ENCODE assay signal across 9 cellular contexts in the genomic region with DNA sequence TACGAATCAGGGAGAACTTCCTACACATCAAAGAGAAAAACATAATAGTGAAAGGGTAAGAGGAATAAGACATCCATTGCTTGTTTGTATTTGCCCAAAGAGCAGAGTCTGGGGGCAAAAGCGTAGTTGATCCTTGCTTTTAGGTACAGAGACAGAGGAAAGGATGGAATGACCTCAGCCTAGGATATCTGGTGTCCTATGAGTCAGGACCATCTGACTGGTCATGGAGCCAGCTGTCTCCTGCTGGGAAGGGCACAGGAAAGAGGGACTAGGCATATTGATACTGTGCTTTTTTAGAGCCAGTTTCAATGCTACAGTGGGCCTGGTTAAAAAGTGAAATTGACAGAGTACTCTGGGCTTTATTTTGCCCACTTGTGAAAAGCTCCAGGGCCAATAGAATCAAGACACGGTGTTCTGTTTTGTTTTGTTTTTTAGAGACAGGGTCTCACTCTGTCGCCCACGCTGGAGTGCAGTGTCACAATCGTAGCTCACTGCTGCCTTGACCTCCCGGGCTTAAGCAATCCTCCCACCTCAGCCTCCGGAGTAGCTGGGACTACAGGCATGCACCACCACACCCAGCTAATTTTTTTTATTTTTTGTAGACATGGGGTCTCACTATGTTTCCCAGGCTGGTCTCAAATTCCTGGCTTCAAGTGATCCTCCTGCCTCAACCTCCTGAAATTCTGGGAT. TPM values are rescaled to one million over a fixed set of nuclear protein-coding genes. Genes with fewer than 3 reads are reported as not detected.
DNase-seq lines count a peak whose midpoint lies in the region; TF ChIP-seq lines count a peak whose summit lies in the region.
"Had no signal": no experiment of that assay in that cellular context is flagged by ENCODE, and none has a peak within 500 bp of the region (broad histone marks: within the 10 kb centered on the region; RNA-seq: fewer than 3 reads in every experiment).

No MANE protein-coding gene starts in this region.

- H3K27me3 ChIP-seq in muscle layer of duodenum (ENCODE audit: low read depth, low read length) (no peaks in the 10 kb centered on the region), HAP-1 (ENCODE audit: low read depth) (no peaks in the 10 kb centered on the region)

- in situ Hi-C loops in HAP-1 (cut with MboI; ENCODE audit: low sequenced_read_pairs): loop anchor here (25.0 kb wide), 1 partner anchor 241 kb away; a partner anchor contains a TSS

- TF ChIP-seq CTCF in AG04449 (IDR thresholded peaks at IDR 0.05; ENCODE audit: insufficient read depth, low read length, missing control alignments) (no peak), HFFc6 (IDR thresholded peaks at IDR 0.05) (no peak), choroid plexus epithelial cell (conservative IDR thresholded peaks at IDR 0.05; ENCODE audit: low read depth, low read length) (no peak)

- H3K9me3 ChIP-seq in muscle layer of duodenum (ENCODE audit: control insufficient read depth in 1 of 2, low read length in 2 of 2) (no peaks in the 10 kb centered on the region), HAP-1 (no peaks in the 10 kb centered on the region)

- no peaks in the 10 kb centered on the region; the same call in 1 of the 2 replicates for H3K27me3 Mint-ChIP-seq in HFFc6 (ENCODE audit: insufficient read depth)

- CTCF ChIA-PET in AG04449 (lab: Yijun Ruan, JAX): interaction anchor here (1.0 to 4.1 kb wide), 5 partner anchors 9 to 34 kb away, joined by 3 to 26 read pairs (median 12); no protein-coding TSS in a partner anchor

- DNase-seq in AG04449 (ENCODE audit: low read depth, low spot score): no peak
- peak; percentile 53 for DNase-seq in HFFc6
- DNase-seq in choroid plexus epithelial cell (ENCODE audit: low read depth): peak; percentile 50
- DNase-seq in H4 (ENCODE audit: low spot score): no peak
- DNase-seq in HAP-1 (ENCODE audit: low spot score in 2 of 2): no peak
- no peak for DNase-seq in GM19240 (ENCODE audit: insufficient read length, low spot score)
- no peak for DNase-seq in NCI-H526 treated with DMSO at 0.1 percent for 48 hours (lab: John Stamatoyannopoulos, UW)
- DNase-seq: effector CD4-positive, alpha-beta T cell had no signal

- peak overlapping the region; percentile 87 for H3K27ac Mint-ChIP-seq in HFFc6

- POLR2A ChIA-PET in AG04449 (lab: Yijun Ruan, JAX): interaction anchor here (6.0 kb wide), 1 partner anchor 9 kb away, joined by 64 read pairs; no protein-coding TSS in a partner anchor

- peak overlapping the region; percentile 74 for H3K4me3 Mint-ChIP-seq in HFFc6

- peaks cover 56% of the 10 kb centered on the region for H3K36me3 Mint-ChIP-seq in HFFc6 (ENCODE audit: low read depth)

- H3K4me1 ChIP-seq in muscle layer of duodenum (ENCODE audit: control insufficient read depth in 1 of 2, insufficient read depth in 2 of 2, low read length in 2 of 2) (peaks cover 12 to 37% of the 10 kb centered on the region in 2 donors), HAP-1 (peaks cover 10% of the 10 kb centered on the region)

- peak overlapping the region; percentile 2 for H3K4me3 ChIP-seq in AG04449 (ENCODE audit: low read depth, low read length)
- no peak overlapping the region for H3K4me3 ChIP-seq in choroid plexus epithelial cell (ENCODE audit: low read depth, low read length)
- H3K4me3 ChIP-seq in muscle layer of duodenum (ENCODE audit: low read depth in 1 of 2, low read length in 2 of 2): peak overlapping the region in 1 of 2 donors; percentile 79
- H3K4me3 ChIP-seq in HAP-1: no peak overlapping the region

- peaks cover 86% of the 10 kb centered on the region for H3K4me1 Mint-ChIP-seq in HFFc6 (ENCODE audit: low read depth)

- H3K36me3 ChIP-seq in muscle layer of duodenum (ENCODE audit: control insufficient read depth in 1 of 2, insufficient read depth in 2 of 2, low read length in 2 of 2) (peaks cover 21 to 42% of the 10 kb centered on the region in 2 donors), HAP-1 (replicated peaks) (peaks cover 48% of the 10 kb centered on the region)

- peak overlapping the region; percentile 84 for H3K27ac ChIP-seq in muscle layer of duodenum (ENCODE audit: low read length)

- H3K9me3 Mint-ChIP-seq in HFFc6: no peaks in the 10 kb centered on the region

RNA-seq across cellular contexts. Expression of a gene that starts 3.2 kb away (rescaled TPM):
- total RNA-seq in HFFc6 (2021; fragmentation: NEBNext Ultra II Directional; extraction: Animal tissue kit (Norgen Biotek cat#: 25700)): 10 to 100 TPM; 30.9 to 36.7 (median 32.6) TPM
- 24.9 and 25.9 TPM in 2 replicates for total RNA-seq in H4 (2014; rRNA removed; shearing (Covaris generic))

Comparison
In these comparisons a context has a peak if more than half of its experiments do, and no peak if none do; other contexts are left out.
1. DNase-seq: peak in HFFc6 (single experiment) and choroid plexus epithelial cell (single experiment); none in AG04449 (single experiment), H4 (single experiment), HAP-1 (0 of 2), GM19240 (single experiment) and NCI-H526 treated with DMSO at 0.1 percent for 48 hours (single experiment).